In the genomic region with DNA sequence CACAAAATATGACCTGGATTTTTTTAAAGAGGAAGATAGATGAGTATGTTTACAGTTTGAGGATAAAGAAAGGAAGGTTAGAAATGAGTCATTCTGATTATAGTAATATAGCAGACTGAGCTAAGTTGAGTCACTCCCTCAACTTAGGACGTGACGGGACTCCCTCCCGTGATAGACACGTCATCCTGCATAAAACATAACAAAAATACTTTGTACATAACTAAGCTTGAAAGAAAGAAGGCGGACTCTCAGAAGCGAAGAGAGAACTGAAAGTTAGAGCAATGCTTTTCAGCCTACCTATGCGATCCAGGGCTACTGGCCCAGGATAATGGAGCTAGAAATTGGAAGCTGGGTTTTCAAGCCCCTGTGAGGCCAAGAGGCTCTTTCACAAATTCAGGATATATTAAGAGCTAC, we compare ENCODE assay signal across 1 cellular context.
TF ChIP-seq lines count a peak whose summit lies in the region.

No MANE protein-coding gene starts in this region.

TF ChIP-seq in GM12878, 131 proteins besides CTCF, POLR2A, EP300 and RAD21 (continued from another document and continues in another):
- TF ChIP-seq, protein P1, sequence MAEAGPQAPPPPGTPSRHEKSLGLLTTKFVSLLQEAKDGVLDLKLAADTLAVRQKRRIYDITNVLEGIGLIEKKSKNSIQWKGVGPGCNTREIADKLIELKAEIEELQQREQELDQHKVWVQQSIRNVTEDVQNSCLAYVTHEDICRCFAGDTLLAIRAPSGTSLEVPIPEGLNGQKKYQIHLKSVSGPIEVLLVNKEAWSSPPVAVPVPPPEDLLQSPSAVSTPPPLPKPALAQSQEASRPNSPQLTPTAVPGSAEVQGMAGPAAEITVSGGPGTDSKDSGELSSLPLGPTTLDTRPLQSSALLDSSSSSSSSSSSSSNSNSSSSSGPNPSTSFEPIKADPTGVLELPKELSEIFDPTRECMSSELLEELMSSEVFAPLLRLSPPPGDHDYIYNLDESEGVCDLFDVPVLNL (IDR thresholded peaks at IDR 0.05; ENCODE audit: low read depth, low read length): no peak
- TF ChIP-seq SIX5 (IDR thresholded peaks at IDR 0.05; ENCODE audit: low read depth, low read length, severe bottlenecking) (no peak), BACH1 (IDR thresholded peaks at IDR 0.05; ENCODE audit: borderline replicate concordance) (no peak), TCF7 (IDR thresholded peaks at IDR 0.05; ENCODE audit: borderline replicate concordance) (no peak), CBX5 (IDR thresholded peaks at IDR 0.05; ENCODE audit: low read depth) (no peak), JUND (IDR thresholded peaks at IDR 0.05; ENCODE audit: low read depth, low read length) (peak; percentile 61; the same call in 1 of the 2 replicates), YBX1 (IDR thresholded peaks at IDR 0.05) (no peak), BCL11A (IDR thresholded peaks at IDR 0.05; ENCODE audit: low read depth, low read length) (no peak), MXI1 (IDR thresholded peaks at IDR 0.05; ENCODE audit: low read depth, low read length) (no peak), NRF1 (conservative IDR thresholded peaks at IDR 0.05; ENCODE audit: low read depth, low read length) (no peak), NR2F1 (conservative IDR thresholded peaks at IDR 0.05) (no peak), BHLHE40 (IDR thresholded peaks at IDR 0.05; ENCODE audit: borderline replicate concordance in 1 of 2, low read depth in 2 of 2, low read length in 1 of 2) (peak; percentile 84 to 85), CREB1 (IDR thresholded peaks at IDR 0.05; ENCODE audit: low read depth) (peak; percentile 95), PML (IDR thresholded peaks at IDR 0.05; ENCODE audit: low read length) (no peak), MEF2B (IDR thresholded peaks at IDR 0.05; ENCODE audit: partially characterized antibody, poor library complexity, severe bottlenecking) (peak; percentile 19), NR2C2 (IDR thresholded peaks at IDR 0.05; ENCODE audit: borderline replicate concordance, control insufficient read depth, insufficient read length, low read depth) (no peak), NBN (IDR thresholded peaks at IDR 0.05) (0 out of 2 replicates have a peak, but pooled peaks have one; percentile 34), FOXM1 (IDR thresholded peaks at IDR 0.05; ENCODE audit: low read depth, low read length) (no peak), MYC (IDR thresholded peaks at IDR 0.05; ENCODE audit: insufficient read depth, insufficient read length, insufficient replicate concordance, low read length, severe bottlenecking) (no peak), TARDBP (IDR thresholded peaks at IDR 0.05; ENCODE audit: borderline replicate concordance) (no peak), CREM (IDR thresholded peaks at IDR 0.05; ENCODE audit: low read depth) (peak; percentile 91), TBL1XR1 (IDR thresholded peaks at IDR 0.05; ENCODE audit: low read depth, low read length) (peak; percentile 50; the same call in 1 of the 2 replicates), ATF3 (IDR thresholded peaks at IDR 0.05; ENCODE audit: borderline replicate concordance, extremely low read depth, low read depth, low read length) (no peak), FOS (IDR thresholded peaks at IDR 0.05; ENCODE audit: borderline replicate concordance, extremely low read depth, insufficient read length) (no peak), BCLAF1 (IDR thresholded peaks at IDR 0.05) (no peak), ZBED1 (IDR thresholded peaks at IDR 0.05; ENCODE audit: borderline replicate concordance) (no peak), RFX5 (IDR thresholded peaks at IDR 0.05; ENCODE audit: low read depth, low read length) (no peak), PAX8 (IDR thresholded peaks at IDR 0.05) (no peak), IRF4 (IDR thresholded peaks at IDR 0.05; ENCODE audit: low read depth, low read length) (peak; percentile 42; the same call in 1 of the 2 replicates), ZBTB40 (IDR thresholded peaks at IDR 0.05; ENCODE audit: borderline replicate concordance) (no peak), IKZF2 (IDR thresholded peaks at IDR 0.05) (peak; percentile 28 to 48; a peak in 2 of 4 replicates), ASH2L (IDR thresholded peaks at IDR 0.05; ENCODE audit: borderline replicate concordance, low read depth) (no peak), MEF2A (IDR thresholded peaks at IDR 0.05; ENCODE audit: insufficient read depth, low read depth, low read length) (peak; percentile 64; the same call in 1 of the 2 replicates)
- TF ChIP-seq, protein P2, sequence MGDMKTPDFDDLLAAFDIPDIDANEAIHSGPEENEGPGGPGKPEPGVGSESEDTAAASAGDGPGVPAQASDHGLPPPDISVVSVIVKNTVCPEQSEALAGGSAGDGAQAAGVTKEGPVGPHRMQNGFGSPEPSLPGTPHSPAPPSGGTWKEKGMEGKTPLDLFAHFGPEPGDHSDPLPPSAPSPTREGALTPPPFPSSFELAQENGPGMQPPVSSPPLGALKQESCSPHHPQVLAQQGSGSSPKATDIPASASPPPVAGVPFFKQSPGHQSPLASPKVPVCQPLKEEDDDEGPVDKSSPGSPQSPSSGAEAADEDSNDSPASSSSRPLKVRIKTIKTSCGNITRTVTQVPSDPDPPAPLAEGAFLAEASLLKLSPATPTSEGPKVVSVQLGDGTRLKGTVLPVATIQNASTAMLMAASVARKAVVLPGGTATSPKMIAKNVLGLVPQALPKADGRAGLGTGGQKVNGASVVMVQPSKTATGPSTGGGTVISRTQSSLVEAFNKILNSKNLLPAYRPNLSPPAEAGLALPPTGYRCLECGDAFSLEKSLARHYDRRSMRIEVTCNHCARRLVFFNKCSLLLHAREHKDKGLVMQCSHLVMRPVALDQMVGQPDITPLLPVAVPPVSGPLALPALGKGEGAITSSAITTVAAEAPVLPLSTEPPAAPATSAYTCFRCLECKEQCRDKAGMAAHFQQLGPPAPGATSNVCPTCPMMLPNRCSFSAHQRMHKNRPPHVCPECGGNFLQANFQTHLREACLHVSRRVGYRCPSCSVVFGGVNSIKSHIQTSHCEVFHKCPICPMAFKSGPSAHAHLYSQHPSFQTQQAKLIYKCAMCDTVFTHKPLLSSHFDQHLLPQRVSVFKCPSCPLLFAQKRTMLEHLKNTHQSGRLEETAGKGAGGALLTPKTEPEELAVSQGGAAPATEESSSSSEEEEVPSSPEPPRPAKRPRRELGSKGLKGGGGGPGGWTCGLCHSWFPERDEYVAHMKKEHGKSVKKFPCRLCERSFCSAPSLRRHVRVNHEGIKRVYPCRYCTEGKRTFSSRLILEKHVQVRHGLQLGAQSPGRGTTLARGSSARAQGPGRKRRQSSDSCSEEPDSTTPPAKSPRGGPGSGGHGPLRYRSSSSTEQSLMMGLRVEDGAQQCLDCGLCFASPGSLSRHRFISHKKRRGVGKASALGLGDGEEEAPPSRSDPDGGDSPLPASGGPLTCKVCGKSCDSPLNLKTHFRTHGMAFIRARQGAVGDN (IDR thresholded peaks at IDR 0.05): no peak
- TF ChIP-seq, protein P3, sequence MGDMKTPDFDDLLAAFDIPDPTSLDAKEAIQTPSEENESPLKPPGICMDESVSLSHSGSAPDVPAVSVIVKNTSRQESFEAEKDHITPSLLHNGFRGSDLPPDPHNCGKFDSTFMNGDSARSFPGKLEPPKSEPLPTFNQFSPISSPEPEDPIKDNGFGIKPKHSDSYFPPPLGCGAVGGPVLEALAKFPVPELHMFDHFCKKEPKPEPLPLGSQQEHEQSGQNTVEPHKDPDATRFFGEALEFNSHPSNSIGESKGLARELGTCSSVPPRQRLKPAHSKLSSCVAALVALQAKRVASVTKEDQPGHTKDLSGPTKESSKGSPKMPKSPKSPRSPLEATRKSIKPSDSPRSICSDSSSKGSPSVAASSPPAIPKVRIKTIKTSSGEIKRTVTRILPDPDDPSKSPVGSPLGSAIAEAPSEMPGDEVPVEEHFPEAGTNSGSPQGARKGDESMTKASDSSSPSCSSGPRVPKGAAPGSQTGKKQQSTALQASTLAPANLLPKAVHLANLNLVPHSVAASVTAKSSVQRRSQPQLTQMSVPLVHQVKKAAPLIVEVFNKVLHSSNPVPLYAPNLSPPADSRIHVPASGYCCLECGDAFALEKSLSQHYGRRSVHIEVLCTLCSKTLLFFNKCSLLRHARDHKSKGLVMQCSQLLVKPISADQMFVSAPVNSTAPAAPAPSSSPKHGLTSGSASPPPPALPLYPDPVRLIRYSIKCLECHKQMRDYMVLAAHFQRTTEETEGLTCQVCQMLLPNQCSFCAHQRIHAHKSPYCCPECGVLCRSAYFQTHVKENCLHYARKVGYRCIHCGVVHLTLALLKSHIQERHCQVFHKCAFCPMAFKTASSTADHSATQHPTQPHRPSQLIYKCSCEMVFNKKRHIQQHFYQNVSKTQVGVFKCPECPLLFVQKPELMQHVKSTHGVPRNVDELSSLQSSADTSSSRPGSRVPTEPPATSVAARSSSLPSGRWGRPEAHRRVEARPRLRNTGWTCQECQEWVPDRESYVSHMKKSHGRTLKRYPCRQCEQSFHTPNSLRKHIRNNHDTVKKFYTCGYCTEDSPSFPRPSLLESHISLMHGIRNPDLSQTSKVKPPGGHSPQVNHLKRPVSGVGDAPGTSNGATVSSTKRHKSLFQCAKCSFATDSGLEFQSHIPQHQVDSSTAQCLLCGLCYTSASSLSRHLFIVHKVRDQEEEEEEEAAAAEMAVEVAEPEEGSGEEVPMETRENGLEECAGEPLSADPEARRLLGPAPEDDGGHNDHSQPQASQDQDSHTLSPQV (IDR thresholded peaks at IDR 0.05): no peak
- TF ChIP-seq, protein P4, sequence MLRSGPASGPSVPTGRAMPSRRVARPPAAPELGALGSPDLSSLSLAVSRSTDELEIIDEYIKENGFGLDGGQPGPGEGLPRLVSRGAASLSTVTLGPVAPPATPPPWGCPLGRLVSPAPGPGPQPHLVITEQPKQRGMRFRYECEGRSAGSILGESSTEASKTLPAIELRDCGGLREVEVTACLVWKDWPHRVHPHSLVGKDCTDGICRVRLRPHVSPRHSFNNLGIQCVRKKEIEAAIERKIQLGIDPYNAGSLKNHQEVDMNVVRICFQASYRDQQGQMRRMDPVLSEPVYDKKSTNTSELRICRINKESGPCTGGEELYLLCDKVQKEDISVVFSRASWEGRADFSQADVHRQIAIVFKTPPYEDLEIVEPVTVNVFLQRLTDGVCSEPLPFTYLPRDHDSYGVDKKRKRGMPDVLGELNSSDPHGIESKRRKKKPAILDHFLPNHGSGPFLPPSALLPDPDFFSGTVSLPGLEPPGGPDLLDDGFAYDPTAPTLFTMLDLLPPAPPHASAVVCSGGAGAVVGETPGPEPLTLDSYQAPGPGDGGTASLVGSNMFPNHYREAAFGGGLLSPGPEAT (IDR thresholded peaks at IDR 0.05; ENCODE audit: low read depth): no peak; the same call in 1 of the 2 replicates
- TF ChIP-seq, protein P5, sequence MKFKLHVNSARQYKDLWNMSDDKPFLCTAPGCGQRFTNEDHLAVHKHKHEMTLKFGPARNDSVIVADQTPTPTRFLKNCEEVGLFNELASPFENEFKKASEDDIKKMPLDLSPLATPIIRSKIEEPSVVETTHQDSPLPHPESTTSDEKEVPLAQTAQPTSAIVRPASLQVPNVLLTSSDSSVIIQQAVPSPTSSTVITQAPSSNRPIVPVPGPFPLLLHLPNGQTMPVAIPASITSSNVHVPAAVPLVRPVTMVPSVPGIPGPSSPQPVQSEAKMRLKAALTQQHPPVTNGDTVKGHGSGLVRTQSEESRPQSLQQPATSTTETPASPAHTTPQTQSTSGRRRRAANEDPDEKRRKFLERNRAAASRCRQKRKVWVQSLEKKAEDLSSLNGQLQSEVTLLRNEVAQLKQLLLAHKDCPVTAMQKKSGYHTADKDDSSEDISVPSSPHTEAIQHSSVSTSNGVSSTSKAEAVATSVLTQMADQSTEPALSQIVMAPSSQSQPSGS (IDR thresholded peaks at IDR 0.05; ENCODE audit: low read length): peak; percentile 80
